In the genomic region with DNA sequence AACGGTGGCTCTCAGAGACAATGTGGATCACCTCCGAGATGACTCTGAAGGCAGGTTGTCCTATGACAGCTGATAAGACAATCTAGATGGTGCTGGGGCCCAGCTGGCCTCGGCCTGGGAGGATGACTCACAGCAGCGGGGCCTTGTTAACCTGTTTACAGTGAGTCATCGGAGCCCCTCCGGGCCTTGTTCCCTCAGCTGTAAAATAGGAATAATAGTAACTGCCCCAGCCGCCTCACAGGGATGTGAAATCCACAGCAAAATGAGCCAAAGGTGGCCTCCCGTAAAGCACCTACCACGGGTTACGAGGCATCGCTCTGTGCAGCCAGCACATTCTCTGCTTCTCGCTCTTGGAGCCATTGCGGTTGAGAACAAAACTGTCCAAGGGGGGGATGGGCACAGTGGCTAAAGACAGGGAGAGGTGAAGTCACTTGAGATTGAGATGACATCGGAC, we compare ENCODE assay signal across 9 cellular contexts.
DNase-seq lines count a peak whose midpoint lies in the region; TF ChIP-seq lines count a peak whose summit lies in the region.
"Had no signal": no experiment of that assay in that cellular context is flagged by ENCODE, and none has a peak within 500 bp of the region (broad histone marks: within the 10 kb centered on the region; RNA-seq: fewer than 3 reads in every experiment).

No MANE protein-coding gene starts in this region.

- H4K20me1 ChIP-seq in PC-9 (ENCODE audit: insufficient read depth): no peaks in the 10 kb centered on the region

- intact Hi-C loops in PC-9 (cut with micrococcal nuclease; ENCODE audit: unreplicated experiment) (no loop called here), prostate gland (cut with DNase I) (no loop called here)

- TF ChIP-seq CTCF in PC-9 (conservative IDR thresholded peaks at IDR 0.05) (no peak), epithelial cell of esophagus (IDR thresholded peaks at IDR 0.05; ENCODE audit: insufficient read depth, low read depth, low read length, missing control alignments) (no peak), prostate gland (IDR thresholded peaks at IDR 0.05) (no peak)

- BruUV-seq in PC-9 (replicated peaks; lab: Mats Ljungman, UMichigan): no TSS peak

- DNase-seq in HEK293T (ENCODE audit: extremely low spot score) (peak; percentile 59), PC-9 (peak; percentile 68 to 86), epithelial cell of esophagus (ENCODE audit: low read depth) (peak; percentile 75), prostate gland (ENCODE audit: low spot score) (peak; percentile 42), epidermal melanocyte (ENCODE audit: insufficient read length, low spot score) (no peak), NCI-H2196 (lab: John Stamatoyannopoulos, UW; ENCODE audit: unreplicated experiment) (no peak)
- no peak for DNase-seq in activated T-cell treated with anti-CD3 and anti-CD28 coated beads, Interleukin-2, amount 50 U/mL, for 1 hour
- DNase-seq: body of pancreas, NCI-H2107 had no signal

- H3K4me1 ChIP-seq in PC-9 (replicated peaks; ENCODE audit: insufficient read depth) (peaks cover 20% of the 10 kb centered on the region), prostate gland (replicated peaks) (no peaks in the 10 kb centered on the region)
- H3K4me1 ChIP-seq: body of pancreas had no signal

- H2AFZ ChIP-seq in PC-9: no peak overlapping the region

- no peaks in the 10 kb centered on the region for H3K9me2 ChIP-seq in PC-9 (ENCODE audit: insufficient read depth)

- H3K9me3 ChIP-seq in PC-9 (ENCODE audit: insufficient read depth, low read depth): no peaks in the 10 kb centered on the region
- H3K9me3 ChIP-seq in prostate gland: no peaks in the 10 kb centered on the region
- H3K9me3 ChIP-seq: body of pancreas had no signal

- no peak for TF ChIP-seq POLR2A in prostate gland (IDR thresholded peaks at IDR 0.05)

- peak overlapping the region; percentile 35 for H3K4me2 ChIP-seq in PC-9

- H3K27me3 ChIP-seq in PC-9 (ENCODE audit: insufficient read depth, low read depth) (no peaks in the 10 kb centered on the region), prostate gland (replicated peaks; ENCODE audit: insufficient read depth) (no peaks in the 10 kb centered on the region)
- H3K27me3 ChIP-seq: body of pancreas had no signal

- 44% methylated on average over 14 of the region's 14 CpGs for WGBS in prostate gland

- CTCF ChIA-PET in HEK293T (lab: Yijun Ruan, JAX) (interaction anchor here (1.7 kb wide), 1 partner anchor 151 kb away, joined by 8 read pairs; no protein-coding TSS in a partner anchor), PC-9 (lab: Charles Lee) (no interaction called here)

- H3K27ac ChIP-seq in PC-9: no peak overlapping the region
- H3K27ac ChIP-seq in prostate gland: no peak overlapping the region
- H3K27ac ChIP-seq: body of pancreas had no signal

- H3F3A ChIP-seq in PC-9 (ENCODE audit: insufficient read depth, low read depth): peaks cover 1% of the 10 kb centered on the region; the same call in 1 of the 2 replicates

- H3K36me3 ChIP-seq in PC-9 (ENCODE audit: low read depth) (no peaks in the 10 kb centered on the region), prostate gland (no peaks in the 10 kb centered on the region)

- POLR2A ChIA-PET in HEK293T (lab: Yijun Ruan, JAX): no interaction called here
- POLR2A ChIA-PET in PC-9 (lab: Charles Lee; ENCODE audit: unreplicated experiment): no interaction called here

- H3K79me2 ChIP-seq in PC-9 (ENCODE audit: low read depth): no peaks in the 10 kb centered on the region

- no peak overlapping the region for H3K4me3 ChIP-seq in PC-9
- H3K4me3 ChIP-seq in epithelial cell of esophagus (ENCODE audit: low read length): no peak overlapping the region
- no peak overlapping the region for H3K4me3 ChIP-seq in prostate gland
- H3K4me3 ChIP-seq: body of pancreas had no signal

TF ChIP-seq in HEK293T, 16 proteins besides CTCF, POLR2A, EP300 and RAD21:
- no peak for TF ChIP-seq HDGF (IDR thresholded peaks at IDR 0.05; ENCODE audit: borderline replicate concordance)
- TF ChIP-seq CTBP1 (IDR thresholded peaks at IDR 0.05; ENCODE audit: borderline replicate concordance): no peak
- TF ChIP-seq ELF4 (IDR thresholded peaks at IDR 0.05): no peak
- no peak for TF ChIP-seq SUZ12 (IDR thresholded peaks at IDR 0.05)
- TF ChIP-seq FOXK2 (IDR thresholded peaks at IDR 0.05): no peak
- no peak for TF ChIP-seq FOXA1 (IDR thresholded peaks at IDR 0.05)
- TF ChIP-seq ARNT (IDR thresholded peaks at IDR 0.05): no peak
- TF ChIP-seq BHLHE40 (IDR thresholded peaks at IDR 0.05; ENCODE audit: borderline replicate concordance): no peak

Comparison
In these comparisons a context has a peak if more than half of its experiments do, and no peak if none do; other contexts are left out.
1. DNase-seq: peak in HEK293T (single experiment), PC-9 (2 of 2), epithelial cell of esophagus (single experiment) and prostate gland (single experiment); none in epidermal melanocyte (single experiment), NCI-H2196 (single experiment) and activated T-cell treated with anti-CD3 and anti-CD28 coated beads, Interleukin-2, amount 50 U/mL, for 1 hour (single experiment).